ENCODE assay signal across 34 cellular contexts in genomic region chr10:121300723-121301122, GRCh38.
"Had no signal": no experiment of that assay in that cellular context is flagged by ENCODE, and none has a peak within 500 bp of the region (broad histone marks: within the 10 kb centered on the region; RNA-seq: fewer than 3 reads in every experiment).

No MANE protein-coding gene starts in this region.

- H3K9me3 ChIP-seq: adrenal gland, body of pancreas, breast epithelium had no signal

- FAIRE-seq: astrocyte, TTC549 had no signal

- DNase-seq: activated B cell treated with CpG ODN at 0.5 μM for 24 hours; activated CD4-positive, alpha-beta memory T cell treated with anti-CD3 and anti-CD28 coated beads for 36 hours; activated CD4-positive, alpha-beta T cell treated with anti-CD3 and anti-CD28 coated beads for 4 hours; activated CD4-positive, alpha-beta T cell treated with anti-CD3 and anti-CD28 coated beads, Interleukin-2, amount 10 ng/mL, durations not matched to agents 24 days and 14 days; activated CD4-positive, alpha-beta T cell treated with anti-CD3 and anti-CD28 coated beads, Interleukin-2, amount 50 U/mL, for 1 hour; activated CD4-positive, alpha-beta T cell treated with anti-CD3 and anti-CD28 coated beads, Interleukin-2, amount 50 U/mL, for 4 hours; activated CD4-positive, CD25-positive, alpha-beta regulatory T cell treated with anti-CD3 and anti-CD28 coated beads, Interleukin-2, amount 50 U/mL, for 72 hours; activated CD8-positive, alpha-beta memory T cell treated with anti-CD3 and anti-CD28 coated beads, Interleukin-2, amount 50 U/mL, for 4 hours; activated CD8-positive, alpha-beta T cell treated with anti-CD3 and anti-CD28 coated beads for 36 hours; activated effector memory CD4-positive, alpha-beta T cell treated with anti-CD3 and anti-CD28 coated beads, Interleukin-2, amount 50 U/mL, for 16 hours; activated gamma-delta T cell treated with Interleukin-2 at 50 U/mL for 16 hours; activated naive CD4-positive, alpha-beta T cell; activated naive CD4-positive, alpha-beta T cell treated with anti-CD3 and anti-CD28 coated beads for 36 hours; activated naive CD4-positive, alpha-beta T cell treated with anti-CD3 and anti-CD28 coated beads, Interleukin-2, amount 50 U/mL, for 16 hours; activated naive CD8-positive, alpha-beta T cell treated with anti-CD3 and anti-CD28 coated beads for 36 hours; activated T-cell treated with anti-CD3 and anti-CD28 coated beads for 4 hours; activated T-cell treated with anti-CD3 and anti-CD28 coated beads, Interleukin-2, amount 50 U/mL, for 1 hour; activated T-cell treated with anti-CD3 and anti-CD28 coated beads, Interleukin-2, amount 50 U/mL, for 4 hours; activated T-cell treated with anti-CD3 and anti-CD28 coated beads, Interleukin-2, amount 50 U/mL, for 72 hours; adrenal gland; amniotic stem cell; aorta; body of pancreas; brain microvascular endothelial cell; central memory CD4-positive, alpha-beta T cell; T-helper 1 cell; T-helper 2 cell; T-helper 9 cell had no signal

- H3K27ac ChIP-seq: adrenal gland, body of pancreas, brain microvascular endothelial cell, breast epithelium, VCaP had no signal

- H3K4me1 ChIP-seq: adrenal gland, breast epithelium had no signal

- H3K4me3 ChIP-seq: adrenal gland, body of pancreas, breast epithelium had no signal

- H3K27me3 ChIP-seq: adrenal gland, body of pancreas, brain microvascular endothelial cell had no signal

- H3K36me3 ChIP-seq: adrenal gland, brain microvascular endothelial cell, breast epithelium had no signal

- ATAC-seq: activated CD8-positive, alpha-beta T cell treated with anti-CD3 and anti-CD28 coated beads for 36 hours; activated naive CD4-positive, alpha-beta T cell treated with anti-CD3 and anti-CD28 coated beads, Interleukin-2, amount 50 U/mL, for 72 hours; activated T-cell treated with anti-CD3 and anti-CD28 coated beads, Interleukin-2, amount 50 U/mL, for 4 hours; activated T-cell treated with anti-CD3 and anti-CD28 coated beads, Interleukin-2, amount 50 U/mL, for 72 hours; activated T-helper 17 cell treated with anti-CD3 and anti-CD28 coated beads, Interleukin-2, amount 50 U/mL, for 72 hours; body of pancreas had no signal
